In the genomic region with DNA sequence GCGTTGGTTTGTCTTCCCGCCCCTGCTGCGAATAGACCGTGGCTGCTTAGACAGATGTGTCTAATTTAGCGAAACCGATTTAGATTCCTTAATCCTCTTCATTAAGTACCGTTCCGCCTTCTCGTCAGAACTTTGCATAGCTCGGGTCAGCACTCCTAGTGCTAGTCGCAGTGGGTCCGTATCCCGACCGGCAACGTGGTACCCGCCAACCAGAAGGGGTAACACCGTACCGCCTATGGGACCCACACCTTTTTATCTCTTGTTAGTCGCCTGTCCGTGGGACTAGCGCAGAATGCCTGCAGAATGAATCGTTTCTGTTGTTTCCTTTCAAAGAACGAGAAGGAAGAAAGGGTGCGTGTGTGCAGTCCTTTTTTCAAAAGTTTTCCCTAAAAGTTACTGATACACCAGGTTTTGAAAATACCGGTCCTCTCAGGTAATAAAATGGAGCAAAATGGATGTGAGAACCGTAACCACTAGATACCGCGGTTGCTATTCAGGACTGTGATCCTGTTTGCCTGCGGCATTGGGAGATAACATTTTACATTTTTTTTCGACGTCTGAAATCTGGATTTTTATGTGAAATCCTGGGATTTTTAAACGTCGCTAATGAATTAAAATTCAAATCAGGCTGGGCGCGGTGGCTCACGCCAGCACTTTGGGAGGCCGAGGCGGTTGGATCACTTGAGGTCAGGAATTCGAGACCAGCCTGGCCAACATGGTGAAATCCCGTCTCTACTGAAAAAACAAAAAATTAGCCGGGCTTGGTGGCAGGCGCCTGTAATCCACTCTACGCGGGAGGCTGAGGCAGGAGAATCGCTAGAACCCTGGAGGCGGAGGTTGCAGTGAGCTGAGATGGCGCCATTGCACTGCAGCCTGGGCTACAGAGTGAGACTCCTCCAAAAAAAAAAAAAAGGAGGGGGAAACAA, we compare ENCODE assay signal across 8 cellular contexts. TPM values are rescaled to one million over a fixed set of nuclear protein-coding genes. Genes with fewer than 3 reads are reported as not detected.
DNase-seq lines count a peak whose midpoint lies in the region; ATAC-seq, FAIRE-seq and TF ChIP-seq lines count a peak whose summit lies in the region.

No MANE protein-coding gene starts in this region.

- peaks cover 38% of the 10 kb centered on the region for H3K79me2 ChIP-seq in KMS-11 (ENCODE audit: insufficient read depth, low read depth)

- no peak for FAIRE-seq in D721Med (lab: Jason Lieb, UNC)

- H3K4me3 ChIP-seq in GM08714 (ENCODE audit: low read length) (peak overlapping the region; percentile 88), KMS-11 (IDR thresholded peaks at IDR 0.05; ENCODE audit: insufficient read depth, low read depth, low read length) (no peak overlapping the region), muscle layer of colon (ENCODE audit: low read depth in 1 of 2, low read length in 2 of 2) (peak overlapping the region; percentile 98 to 99)

- H3K27ac ChIP-seq in KMS-11, result peak overlapping the region; percentile 98
- peak overlapping the region; percentile 99 for H3K27ac ChIP-seq in muscle layer of colon (ENCODE audit: low read depth, low read length)

- no peaks in the 10 kb centered on the region for H3K27me3 ChIP-seq in KMS-11 (ENCODE audit: insufficient read depth, low read depth)
- H3K27me3 ChIP-seq in muscle layer of colon (ENCODE audit: control insufficient read depth in 1 of 2, insufficient read depth in 2 of 2, low read length in 2 of 2), result no peaks in the 10 kb centered on the region

- H3K27ac Mint-ChIP-seq in chondrocyte (ENCODE audit: unreplicated experiment), result peak overlapping the region; percentile 99

- H3K9ac ChIP-seq in KMS-11, result peak overlapping the region; percentile 99
- H3K9ac ChIP-seq in muscle layer of colon (ENCODE audit: low read length), result peak overlapping the region; percentile 52

- H3K4me1 ChIP-seq in KMS-11 (ENCODE audit: low read depth, poor library complexity, severe bottlenecking) (peaks cover 34% of the 10 kb centered on the region), muscle layer of colon (ENCODE audit: insufficient read depth, low read length) (peaks cover 31% of the 10 kb centered on the region)

- no peaks in the 10 kb centered on the region for H3K27me3 Mint-ChIP-seq in chondrocyte (ENCODE audit: low read depth)

- H3K36me3 Mint-ChIP-seq in chondrocyte (ENCODE audit: low read depth), result peaks cover 19% of the 10 kb centered on the region

- H3K4me3 Mint-ChIP-seq in chondrocyte (ENCODE audit: unreplicated experiment), result peak overlapping the region; percentile 99

- H4K20me1 ChIP-seq in KMS-11 (ENCODE audit: insufficient read depth), result peaks cover 17% of the 10 kb centered on the region

- peaks cover 32% of the 10 kb centered on the region; the same call in 1 of the 2 replicates for H3K36me3 ChIP-seq in KMS-11 (ENCODE audit: insufficient read depth)
- peaks cover 28% of the 10 kb centered on the region for H3K36me3 ChIP-seq in muscle layer of colon (ENCODE audit: insufficient read depth, low read length)

- peaks cover 38% of the 10 kb centered on the region for H3K4me1 Mint-ChIP-seq in chondrocyte (ENCODE audit: low read depth)

- H3K4me2 ChIP-seq in KMS-11, result peak overlapping the region; percentile 96

- H3K9me3 ChIP-seq in muscle layer of colon (ENCODE audit: low read length), result no peaks in the 10 kb centered on the region

- no peaks in the 10 kb centered on the region for H3K9me3 Mint-ChIP-seq in chondrocyte (ENCODE audit: low read depth)

- TF ChIP-seq CTCF in KMS-11 (conservative IDR thresholded peaks at IDR 0.05; ENCODE audit: low read depth, low read length) (no peak), chondrocyte (IDR thresholded peaks at IDR 0.05) (no peak), D721Med (IDR thresholded peaks at IDR 0.05; ENCODE audit: insufficient read depth, missing control alignments) (no peak)

- DNase-seq in chondrocyte (ENCODE audit: low spot score) (no peak), germinal center (ENCODE audit: low spot score) (no peak), GM03348 (ENCODE audit: low spot score) (no peak), D721Med (ENCODE audit: insufficient read length, low spot score) (no peak)

- ATAC-seq in GM21576 (IDR thresholded peaks at IDR 0.05; ENCODE audit: unreplicated experiment), result peak; percentile 30

- H2AFZ ChIP-seq in KMS-11 (ENCODE audit: low read depth), result peak overlapping the region; percentile 75

RNA-seq across cellular contexts. Expression of a gene that starts 1.0 kb away (rescaled TPM):
- 115 to 161 TPM (median 119 TPM) in 3 replicates for total RNA-seq in chondrocyte

RNA-seq across cellular contexts. Expression of a gene that starts 20.0 kb away (rescaled TPM):
- total RNA-seq in chondrocyte, result 26.6 to 43.6 TPM (median 39.6 TPM) in 3 replicates

RNA-seq across cellular contexts. Expression of a gene that starts 52.8 kb away (rescaled TPM):
- total RNA-seq in chondrocyte, result 32.9 to 47.7 TPM (median 41.9 TPM) in 3 replicates
